In genomic region chr12:53452159-53453077, GRCh38 we compare ENCODE assay signal across 8 cellular contexts. TPM values are rescaled to one million over a fixed set of nuclear protein-coding genes. Genes with fewer than 3 reads are reported as not detected.
DNase-seq lines count a peak whose midpoint lies in the region; ATAC-seq and TF ChIP-seq lines count a peak whose summit lies in the region.

No MANE protein-coding gene starts in this region.

- H3K27me3 ChIP-seq in GM06990 (replicated peaks; ENCODE audit: control insufficient read depth, insufficient read depth, low read length) = no peaks in the 10 kb centered on the region

- H3K27ac ChIP-seq in epithelial cell of prostate = peak overlapping the region; percentile 76

- DNase-seq in GM06990 (ENCODE audit: extremely low read depth, insufficient read length) (peak; percentile 88), HK-2 (ENCODE audit: unreplicated experiment) (peak; percentile 89), NOMO-1 treated with DMSO at 0.1 percent for 48 hours (lab: John Stamatoyannopoulos, UW; ENCODE audit: unreplicated experiment) (peak; percentile 49), activated T-cell treated with anti-CD3 and anti-CD28 coated beads for 48 hours (ENCODE audit: low read depth) (peak; percentile 61), epithelial cell of prostate (ENCODE audit: low read depth, low spot score) (no peak), mucosa of descending colon (peak; percentile 85 to 89 (median 87))
- DNase-seq in stimulated activated CD8-positive, alpha-beta memory T cell treated with anti-CD3 and anti-CD28 coated beads, Interleukin-2, amount 100 ng/mL, for 1 hour (ENCODE audit: low read depth in 2 of 2) = peak; percentile 57 to 69

- H3K4me3 ChIP-seq in GM06990 (replicated peaks; ENCODE audit: low read depth, low read length) = peak overlapping the region; percentile 90
- peak overlapping the region; percentile 45 for H3K4me3 ChIP-seq in mucosa of descending colon

- TF ChIP-seq CTCF in GM06990 (IDR thresholded peaks at IDR 0.05; ENCODE audit: insufficient read depth, low read length, poor library complexity, severe bottlenecking) (peak; percentile 65), mucosa of descending colon (IDR thresholded peaks at IDR 0.05) (no peak)

- ATAC-seq in mucosa of descending colon (peak; percentile 81), GM21381 (IDR thresholded peaks at IDR 0.05; ENCODE audit: unreplicated experiment) (no peak)

- intact Hi-C loops in mucosa of descending colon (cut with DNase I, micrococcal nuclease) = no loop called here

- H3K4me1 ChIP-seq in mucosa of descending colon (ENCODE audit: low read depth) = peaks cover 16% of the 10 kb centered on the region

- H3K36me3 ChIP-seq in GM06990 (ENCODE audit: control insufficient read depth, insufficient read depth, low read length) = peaks cover 21% of the 10 kb centered on the region
- H3K36me3 ChIP-seq in mucosa of descending colon (ENCODE audit: low read depth) = peaks cover 27% of the 10 kb centered on the region

- no peaks in the 10 kb centered on the region for H3K9me3 ChIP-seq in mucosa of descending colon

RNA-seq across cellular contexts. Expression of gene PCBP2, which starts 0.5 kb away (rescaled TPM):
- 100 to 1,000 TPM; 584 to 701 (median 615) TPM for total RNA-seq in mucosa of descending colon

RNA-seq across cellular contexts. Expression of gene PRR13, which starts 10.9 kb away (rescaled TPM):
- 100 to 1,000 TPM; 283 to 581 (median 528) TPM for total RNA-seq in mucosa of descending colon

RNA-seq across cellular contexts. Expression of gene AMHR2, which starts 28.8 kb away (rescaled TPM):
- under 1 TPM in 1 of 3 donors, not detected in 2; 0.16 TPM for total RNA-seq in mucosa of descending colon

RNA-seq across cellular contexts. Expression of gene MAP3K12, which starts 46.8 kb away (rescaled TPM):
- total RNA-seq in mucosa of descending colon = 10 to 100 TPM in 1 of 3 donors, 1 to 10 TPM in 2; 3.2 to 18.8 (median 8.9) TPM

RNA-seq across cellular contexts. Expression of gene TARBP2, which starts 48.7 kb away (rescaled TPM):
- 10 to 100 TPM; 22.9 to 26.8 (median 25.1) TPM for total RNA-seq in mucosa of descending colon
